Comparison of ENCODE assay signal across 7 cellular contexts in the genomic region with DNA sequence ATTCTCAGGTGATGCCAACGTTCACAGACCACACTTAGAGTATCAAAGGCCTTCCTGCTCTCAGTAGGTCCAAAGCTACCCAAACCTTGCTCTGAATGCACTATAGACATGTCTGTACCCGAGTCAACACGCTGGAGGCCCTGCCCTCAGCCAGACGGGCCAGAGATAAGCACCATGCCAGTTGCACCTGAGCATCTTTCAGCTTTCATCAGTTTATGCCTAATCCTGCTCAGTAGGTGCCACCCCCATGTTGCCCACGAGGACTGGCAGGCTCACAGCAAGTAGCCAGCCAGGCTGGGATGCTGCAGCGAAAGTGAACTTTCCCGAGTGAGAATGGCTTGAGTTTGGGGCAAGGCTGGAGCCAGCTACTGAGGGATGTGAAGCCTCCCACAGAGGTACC. TPM values are rescaled to one million over a fixed set of nuclear protein-coding genes. Genes with fewer than 3 reads are reported as not detected.
DNase-seq lines count a peak whose midpoint lies in the region; ATAC-seq, FAIRE-seq and TF ChIP-seq lines count a peak whose summit lies in the region.
"Not testable (repeated sequence)": the region's sequence is repeated elsewhere in the genome, so short reads cannot be mapped to it uniquely, and the experiment has no call there.

No MANE protein-coding gene starts in this region.

- H3K27me3 Mint-ChIP-seq in activated CD8-positive, alpha-beta T cell treated with anti-CD3 and anti-CD28 coated beads for 36 hours; activated T-helper 2 cell treated with anti-CD3 and anti-CD28 coated beads, Interferon-gamma antibody, Interleukin-2, Interleukin-4, amounts not matched to agents 10 μg/mL and 5 μg/mL and 100 μg/mL, durations not matched to agents 14 hours and 24 hours and 36 hours (ENCODE audit: low read depth); stimulated activated naive B cell treated with anti-CD40 and anti-IgM and Interleukin-4, amounts not matched to agents 10 μg/mL and 1 μg/mL and 100 μg/mL, for 72 hours: not testable (repeated sequence)

- ATAC-seq in activated CD8-positive, alpha-beta T cell treated with anti-CD3 and anti-CD28 coated beads for 36 hours; stimulated activated naive B cell treated with anti-CD40 and anti-IgM and Interleukin-4, amounts not matched to agents 10 μg/mL and 1 μg/mL and 100 μg/mL, for 72 hours (replicated peaks): not testable (repeated sequence)

- H3K36me3 Mint-ChIP-seq in activated CD8-positive, alpha-beta T cell treated with anti-CD3 and anti-CD28 coated beads for 36 hours (ENCODE audit: low read depth); stimulated activated naive B cell treated with anti-CD40 and anti-IgM and Interleukin-4, amounts not matched to agents 10 μg/mL and 1 μg/mL and 100 μg/mL, for 72 hours: not testable (repeated sequence)
- H3K36me3 Mint-ChIP-seq in activated T-helper 2 cell treated with anti-CD3 and anti-CD28 coated beads, Interferon-gamma antibody, Interleukin-2, Interleukin-4, amounts not matched to agents 10 μg/mL and 5 μg/mL and 100 μg/mL, durations not matched to agents 14 hours and 24 hours and 36 hours (ENCODE audit: low read depth) = peaks cover 13% of the 10 kb centered on the region

- TF ChIP-seq CTCF in RWPE1 (conservative IDR thresholded peaks at IDR 0.05; ENCODE audit: low read depth); activated CD8-positive, alpha-beta T cell treated with anti-CD3 and anti-CD28 coated beads for 36 hours (IDR thresholded peaks at IDR 0.05); mammary epithelial cell (conservative IDR thresholded peaks at IDR 0.05 in 1 of 2, IDR thresholded peaks at IDR 0.05 in 1 of 2; ENCODE audit: extremely low read depth in 1 of 2, insufficient read depth in 1 of 2, low read depth in 1 of 2, low read length in 2 of 2); keratinocyte (optimal IDR thresholded peaks at IDR 0.05 in 1 of 3, IDR thresholded peaks at IDR 0.05 in 1 of 3, conservative IDR thresholded peaks at IDR 0.05 in 1 of 3; ENCODE audit: extremely low read depth in 1 of 3, insufficient read depth in 2 of 3, low read length in 3 of 3): not testable (repeated sequence)

- peak overlapping the region; percentile 78 for H3K27ac ChIP-seq in RWPE1
- H3K27ac ChIP-seq in mammary epithelial cell (ENCODE audit: insufficient read depth, low read depth, low read length) = not testable (repeated sequence)
- peak overlapping the region; percentile 36 for H3K27ac ChIP-seq in keratinocyte (ENCODE audit: control insufficient read depth, insufficient read depth, low read length)

- H3K4me1 Mint-ChIP-seq in activated CD8-positive, alpha-beta T cell treated with anti-CD3 and anti-CD28 coated beads for 36 hours (ENCODE audit: low read depth) = peaks cover 12% of the 10 kb centered on the region
- H3K4me1 Mint-ChIP-seq in activated T-helper 2 cell treated with anti-CD3 and anti-CD28 coated beads, Interferon-gamma antibody, Interleukin-2, Interleukin-4, amounts not matched to agents 10 μg/mL and 5 μg/mL and 100 μg/mL, durations not matched to agents 14 hours and 24 hours and 36 hours (ENCODE audit: low read depth) = not testable (repeated sequence)
- peaks cover 8 to 16% of the 10 kb centered on the region in 2 donors for H3K4me1 Mint-ChIP-seq in stimulated activated naive B cell treated with anti-CD40 and anti-IgM and Interleukin-4, amounts not matched to agents 10 μg/mL and 1 μg/mL and 100 μg/mL, for 72 hours

- CTCF ChIA-PET in RWPE1 (lab: Yijun Ruan, JAX); activated CD8-positive, alpha-beta T cell treated with anti-CD3 and anti-CD28 coated beads for 36 hours (lab: Charles Lee); mammary epithelial cell (lab: Charles Lee; ENCODE audit: low non-redundant PET): not testable (repeated sequence)

- WGBS in mammary epithelial cell (ENCODE audit: low coverage, missing lambda C conversion rate) = 52% methylated on average over 6 of the region's 7 CpGs

- H3K9me3 Mint-ChIP-seq in activated CD8-positive, alpha-beta T cell treated with anti-CD3 and anti-CD28 coated beads for 36 hours; activated T-helper 2 cell treated with anti-CD3 and anti-CD28 coated beads, Interferon-gamma antibody, Interleukin-2, Interleukin-4, amounts not matched to agents 10 μg/mL and 5 μg/mL and 100 μg/mL, durations not matched to agents 14 hours and 24 hours and 36 hours; stimulated activated naive B cell treated with anti-CD40 and anti-IgM and Interleukin-4, amounts not matched to agents 10 μg/mL and 1 μg/mL and 100 μg/mL, for 72 hours: not testable (repeated sequence)

- H3K4me3 Mint-ChIP-seq in activated CD8-positive, alpha-beta T cell treated with anti-CD3 and anti-CD28 coated beads for 36 hours; activated T-helper 2 cell treated with anti-CD3 and anti-CD28 coated beads, Interferon-gamma antibody, Interleukin-2, Interleukin-4, amounts not matched to agents 10 μg/mL and 5 μg/mL and 100 μg/mL, durations not matched to agents 14 hours and 24 hours and 36 hours (ENCODE audit: low read depth); stimulated activated naive B cell treated with anti-CD40 and anti-IgM and Interleukin-4, amounts not matched to agents 10 μg/mL and 1 μg/mL and 100 μg/mL, for 72 hours: not testable (repeated sequence)

- peak; percentile 80 for FAIRE-seq in keratinocyte (lab: Jason Lieb, UNC)

- intact Hi-C loops in activated CD8-positive, alpha-beta T cell treated with anti-CD3 and anti-CD28 coated beads for 36 hours (cut with micrococcal nuclease); activated T-helper 2 cell treated with anti-CD3 and anti-CD28 coated beads, Interferon-gamma antibody, Interleukin-2, Interleukin-4, amounts not matched to agents 10 μg/mL and 5 μg/mL and 100 μg/mL, durations not matched to agents 14 hours and 24 hours and 36 hours (cut with micrococcal nuclease); mammary epithelial cell (cut with micrococcal nuclease): not testable (repeated sequence)

- not testable (repeated sequence) for BruUV-seq in mammary epithelial cell (replicated peaks; lab: Mats Ljungman, UMichigan)

- H3K9me1 ChIP-seq in keratinocyte (ENCODE audit: control insufficient read depth, extremely low read depth, insufficient read depth, low read length) = not testable (repeated sequence)

- dilution Hi-C loops in mammary epithelial cell (cut with HindIII; ENCODE audit: low sequenced_read_pairs); keratinocyte (cut with MboI; ENCODE audit: extremely low pct_ligation_motif_present, low sequenced_read_pairs): not testable (repeated sequence)

- H3K9ac ChIP-seq in mammary epithelial cell (ENCODE audit: insufficient read depth, low read length); keratinocyte (ENCODE audit: control insufficient read depth, extremely low read depth, insufficient read depth, low read length): not testable (repeated sequence)

- H3K9me3 ChIP-seq in mammary epithelial cell (replicated peaks; ENCODE audit: insufficient read depth, low read length); keratinocyte (ENCODE audit: control insufficient read depth, low read depth, low read length): not testable (repeated sequence)

- not testable (repeated sequence) for H3K4me3 ChIP-seq in mammary epithelial cell (replicated peaks in 1 of 3; ENCODE audit: insufficient read depth in 1 of 3, low read depth in 2 of 3, low read length in 3 of 3); keratinocyte (ENCODE audit: control insufficient read depth in 2 of 3, extremely low read depth in 1 of 3, insufficient read depth in 2 of 3, low read depth in 1 of 3, low read length in 3 of 3)

- in situ Hi-C loops in mammary epithelial cell (cut with MboI; ENCODE audit: low sequenced_read_pairs in 2 of 2) = loop anchor here in 1 of 2 donors (10.0 kb wide), 1 partner anchor 164 kb away; no protein-coding TSS in a partner anchor

- not testable (repeated sequence) for H3K27me3 ChIP-seq in mammary epithelial cell (ENCODE audit: insufficient read depth, low read length); keratinocyte (ENCODE audit: control insufficient read depth, extremely low read depth, insufficient read depth, low read length)

- not testable (repeated sequence) for H3K4me1 ChIP-seq in mammary epithelial cell (ENCODE audit: insufficient read depth, low read length)
- peaks cover 10% of the 10 kb centered on the region for H3K4me1 ChIP-seq in keratinocyte (ENCODE audit: control insufficient read depth, extremely low read depth, insufficient read depth, low read length)

- POLR2A ChIA-PET in RWPE1 (lab: Yijun Ruan, JAX; ENCODE audit: low non-redundant PET); activated CD8-positive, alpha-beta T cell treated with anti-CD3 and anti-CD28 coated beads for 36 hours (lab: Charles Lee): not testable (repeated sequence)

- not testable (repeated sequence) for H2AFZ ChIP-seq in mammary epithelial cell (ENCODE audit: low read depth, low read length); keratinocyte (ENCODE audit: control insufficient read depth, low read length)

- DNase-seq in H4 (ENCODE audit: low spot score) (peak; percentile 11), mammary epithelial cell (peak; percentile 55), keratinocyte (ENCODE audit: low read depth, low spot score) (peak; percentile 28)
- not testable (repeated sequence) for DNase-seq in RWPE1 (ENCODE audit: low spot score); activated CD8-positive, alpha-beta T cell treated with anti-CD3 and anti-CD28 coated beads for 36 hours; activated T-helper 2 cell treated with anti-CD3 and anti-CD28 coated beads, Interferon-gamma antibody, Interleukin-2, Interleukin-4, amounts not matched to agents 10 μg/mL and 5 μg/mL and 100 μg/mL, durations not matched to agents 14 hours and 24 hours and 36 hours (ENCODE audit: low spot score); stimulated activated naive B cell treated with anti-CD40 and anti-IgM and Interleukin-4, amounts not matched to agents 10 μg/mL and 1 μg/mL and 100 μg/mL, for 72 hours

- H3K36me3 ChIP-seq in mammary epithelial cell (ENCODE audit: insufficient read depth, low read length); keratinocyte (ENCODE audit: control insufficient read depth in 2 of 2, extremely low read depth in 1 of 2, insufficient read depth in 2 of 2, low read length in 2 of 2): not testable (repeated sequence)

- peaks cover 28% of the 10 kb centered on the region for H3K79me2 ChIP-seq in mammary epithelial cell (ENCODE audit: insufficient read depth, low read length)
- not testable (repeated sequence) for H3K79me2 ChIP-seq in keratinocyte (ENCODE audit: control insufficient read depth, insufficient read depth, low read length)

- H4K20me1 ChIP-seq in mammary epithelial cell (ENCODE audit: insufficient read depth, low read length); keratinocyte (ENCODE audit: control insufficient read depth, extremely low read depth, insufficient read depth, low read length): not testable (repeated sequence)

- peak overlapping the region; percentile 36 for H3K27ac Mint-ChIP-seq in activated CD8-positive, alpha-beta T cell treated with anti-CD3 and anti-CD28 coated beads for 36 hours
- peak overlapping the region; percentile 11 for H3K27ac Mint-ChIP-seq in activated T-helper 2 cell treated with anti-CD3 and anti-CD28 coated beads, Interferon-gamma antibody, Interleukin-2, Interleukin-4, amounts not matched to agents 10 μg/mL and 5 μg/mL and 100 μg/mL, durations not matched to agents 14 hours and 24 hours and 36 hours
- peak overlapping the region; percentile 31 for H3K27ac Mint-ChIP-seq in stimulated activated naive B cell treated with anti-CD40 and anti-IgM and Interleukin-4, amounts not matched to agents 10 μg/mL and 1 μg/mL and 100 μg/mL, for 72 hours

- not testable (repeated sequence) for H3K4me2 ChIP-seq in mammary epithelial cell (ENCODE audit: insufficient read depth, low read depth, low read length); keratinocyte (ENCODE audit: control insufficient read depth, extremely low read depth, insufficient read depth, low read depth, low read length)

RNA-seq across cellular contexts. Expression of a gene that starts 18.6 kb away (rescaled TPM):
- total RNA-seq in H4 (2014; rRNA removed; shearing (Covaris generic)) = 2.7 and 5.1 TPM in 2 replicates
- total RNA-seq in activated CD8-positive, alpha-beta T cell treated with anti-CD3 and anti-CD28 coated beads for 36 hours = 10 to 100 TPM; 14.3 to 16.3 TPM
- total RNA-seq in activated T-helper 2 cell treated with anti-CD3 and anti-CD28 coated beads, Interferon-gamma antibody, Interleukin-2, Interleukin-4, amounts not matched to agents 10 μg/mL and 5 μg/mL and 100 μg/mL, durations not matched to agents 14 hours and 24 hours and 36 hours = 8.2 and 9.0 TPM in 2 replicates
- 10 to 100 TPM in 1 of 2 donors, 1 to 10 TPM in 1; 4.5 to 10.1 TPM for total RNA-seq in mammary epithelial cell
- polyA plus RNA-seq in mammary epithelial cell (3.8 TPM), keratinocyte (6.9 to 11.7 TPM (median 9.1 TPM) in 3 replicates)
- polyA minus RNA-seq in mammary epithelial cell (13.1 TPM), keratinocyte (10.9 to 32.7 TPM (median 15.6 TPM) in 3 replicates)
- 14.9 TPM for polyA plus RNA-seq in keratinocyte (2011; ENCODE audit: low read depth)
- 8.7 and 8.9 TPM in 2 replicates for polyA plus RNA-seq in keratinocyte (2011; cell fraction: cytosol; rRNA removed)
- polyA plus RNA-seq in keratinocyte (2011; cell fraction: nucleus; rRNA removed) = 5.9 and 6.2 TPM in 2 replicates
- 22.3 and 24.1 TPM in 2 replicates for polyA plus RNA-seq in keratinocyte (2012; ENCODE audit: low replicate concordance)
- polyA minus RNA-seq in keratinocyte (2011; cell fraction: cytosol; rRNA and poly(A)+ RNA removed) = 13.8 TPM
- polyA minus RNA-seq in keratinocyte (2011; cell fraction: nucleus; rRNA and poly(A)+ RNA removed) = 5.1 and 7.7 TPM in 2 replicates
